Comparison of ENCODE assay signal across 1 cellular context in the genomic region with DNA sequence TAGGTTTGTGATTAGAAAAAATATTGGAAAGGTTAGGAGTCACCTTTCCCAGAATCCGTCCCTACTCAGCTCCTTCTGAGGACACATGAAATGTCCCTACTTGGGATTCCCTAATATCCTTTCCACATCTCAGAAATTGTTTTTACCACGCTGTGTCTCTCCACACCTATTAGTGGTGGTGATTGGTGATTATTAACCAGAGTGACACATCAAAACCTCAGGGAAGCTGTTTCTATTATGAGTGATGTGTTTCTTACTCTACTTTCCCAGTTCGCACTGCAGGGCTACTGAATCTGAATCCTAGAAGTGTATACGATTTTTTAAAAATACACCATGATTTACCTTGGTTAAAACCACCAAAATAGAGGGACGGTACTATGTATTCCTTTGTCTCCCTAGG.
TF ChIP-seq lines count a peak whose summit lies in the region.

No MANE protein-coding gene starts in this region.

TF ChIP-seq in GM23338, 12 proteins besides CTCF, POLR2A, EP300 and RAD21 (continued from another document):
- no peak for TF ChIP-seq EZH2phosphoT487 (IDR thresholded peaks at IDR 0.05; ENCODE audit: unreplicated experiment)
- TF ChIP-seq, protein P1, sequence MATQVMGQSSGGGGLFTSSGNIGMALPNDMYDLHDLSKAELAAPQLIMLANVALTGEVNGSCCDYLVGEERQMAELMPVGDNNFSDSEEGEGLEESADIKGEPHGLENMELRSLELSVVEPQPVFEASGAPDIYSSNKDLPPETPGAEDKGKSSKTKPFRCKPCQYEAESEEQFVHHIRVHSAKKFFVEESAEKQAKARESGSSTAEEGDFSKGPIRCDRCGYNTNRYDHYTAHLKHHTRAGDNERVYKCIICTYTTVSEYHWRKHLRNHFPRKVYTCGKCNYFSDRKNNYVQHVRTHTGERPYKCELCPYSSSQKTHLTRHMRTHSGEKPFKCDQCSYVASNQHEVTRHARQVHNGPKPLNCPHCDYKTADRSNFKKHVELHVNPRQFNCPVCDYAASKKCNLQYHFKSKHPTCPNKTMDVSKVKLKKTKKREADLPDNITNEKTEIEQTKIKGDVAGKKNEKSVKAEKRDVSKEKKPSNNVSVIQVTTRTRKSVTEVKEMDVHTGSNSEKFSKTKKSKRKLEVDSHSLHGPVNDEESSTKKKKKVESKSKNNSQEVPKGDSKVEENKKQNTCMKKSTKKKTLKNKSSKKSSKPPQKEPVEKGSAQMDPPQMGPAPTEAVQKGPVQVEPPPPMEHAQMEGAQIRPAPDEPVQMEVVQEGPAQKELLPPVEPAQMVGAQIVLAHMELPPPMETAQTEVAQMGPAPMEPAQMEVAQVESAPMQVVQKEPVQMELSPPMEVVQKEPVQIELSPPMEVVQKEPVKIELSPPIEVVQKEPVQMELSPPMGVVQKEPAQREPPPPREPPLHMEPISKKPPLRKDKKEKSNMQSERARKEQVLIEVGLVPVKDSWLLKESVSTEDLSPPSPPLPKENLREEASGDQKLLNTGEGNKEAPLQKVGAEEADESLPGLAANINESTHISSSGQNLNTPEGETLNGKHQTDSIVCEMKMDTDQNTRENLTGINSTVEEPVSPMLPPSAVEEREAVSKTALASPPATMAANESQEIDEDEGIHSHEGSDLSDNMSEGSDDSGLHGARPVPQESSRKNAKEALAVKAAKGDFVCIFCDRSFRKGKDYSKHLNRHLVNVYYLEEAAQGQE (IDR thresholded peaks at IDR 0.05; ENCODE audit: unreplicated experiment): no peak
- no peak for TF ChIP-seq POLR2AphosphoS5 (IDR thresholded peaks at IDR 0.05; ENCODE audit: low read depth)
- TF ChIP-seq STAT1 (IDR thresholded peaks at IDR 0.05; ENCODE audit: unreplicated experiment): no peak
TF ChIP-seq in GM23338: peak in this region for 0.
